ENCODE assay signal across 18 cellular contexts in genomic region chr17:17702821-17703607, GRCh38. TPM values are rescaled to one million over a fixed set of nuclear protein-coding genes. Genes with fewer than 3 reads are reported as not detected.
A peak's percentile ranks its signal among the peaks of the same experiment; 100 is the strongest.
DNase-seq lines count a peak whose midpoint lies in the region; ATAC-seq, FAIRE-seq and TF ChIP-seq lines count a peak whose summit lies in the region.
"Had no signal": no experiment of that assay in that cellular context is flagged by ENCODE, and none has a peak within 500 bp of the region (broad histone marks: within the 10 kb centered on the region; RNA-seq: fewer than 3 reads in every experiment).

No MANE protein-coding gene starts in this region.

- peak; percentile 8; the same call in 2 of the 3 replicates for ATAC-seq in GM23338
- peak; percentile 16 for ATAC-seq in left ventricle myocardium superior
- no peak for ATAC-seq in HG02798 (IDR thresholded peaks at IDR 0.05; ENCODE audit: poor library complexity, unreplicated experiment)
- no peak for ATAC-seq in GM19023 (IDR thresholded peaks at IDR 0.05; ENCODE audit: unreplicated experiment)
- ATAC-seq: esophagus mucosa; stimulated activated memory B cell treated with anti-CD40 and anti-IgM and Interleukin-4, amounts not matched to agents 10 μg/mL and 1 μg/mL and 100 μg/mL, for 72 hours had no signal

- peaks cover 100% of the 10 kb centered on the region for H3K27me3 ChIP-seq in GM23338 (ENCODE audit: insufficient read depth)
- H3K27me3 ChIP-seq in astrocyte (ENCODE audit: insufficient read depth, low read length) = no peaks in the 10 kb centered on the region
- H3K27me3 ChIP-seq in esophagus squamous epithelium = no peaks in the 10 kb centered on the region
- H3K27me3 ChIP-seq: colonic mucosa had no signal

- H3K36me3 Mint-ChIP-seq in GM23338 (ENCODE audit: low read depth) (no peaks in the 10 kb centered on the region), astrocyte (ENCODE audit: low read depth, unreplicated experiment) (peaks cover 22% of the 10 kb centered on the region), neural crest cell (ENCODE audit: low read depth) (no peaks in the 10 kb centered on the region)
- H3K36me3 Mint-ChIP-seq: activated naive CD8-positive, alpha-beta T cell had no signal

- no peak for FAIRE-seq in astrocyte (lab: Jason Lieb, UNC)

- H3K36me3 ChIP-seq in GM23338 (ENCODE audit: insufficient read depth) (no peaks in the 10 kb centered on the region), astrocyte (ENCODE audit: insufficient read depth, low read length) (no peaks in the 10 kb centered on the region), esophagus squamous epithelium (peaks cover 0 to 10% (median 0%) of the 10 kb centered on the region in 3 donors)
- H3K36me3 ChIP-seq: colonic mucosa had no signal

- no peaks in the 10 kb centered on the region for H3K79me2 ChIP-seq in GM23338 (replicated peaks; ENCODE audit: insufficient read depth)
- H3K79me2 ChIP-seq in astrocyte (ENCODE audit: insufficient read depth, low read length) = peaks cover 96% of the 10 kb centered on the region

- H3K9me2 ChIP-seq in GM23338 (ENCODE audit: insufficient read depth) = no peaks in the 10 kb centered on the region
- H3K9me2 ChIP-seq: SK-N-SH had no signal

- peaks cover 23% of the 10 kb centered on the region for H3F3A ChIP-seq in GM23338 (replicated peaks; ENCODE audit: low read depth)

- H3K4me1 Mint-ChIP-seq in GM23338 = peaks cover 50% of the 10 kb centered on the region
- H3K4me1 Mint-ChIP-seq in astrocyte (ENCODE audit: low read depth, unreplicated experiment) = peaks cover 55% of the 10 kb centered on the region
- H3K4me1 Mint-ChIP-seq in neural crest cell = peaks cover 51% of the 10 kb centered on the region

- H3K4me3 Mint-ChIP-seq in GM23338 (no peak overlapping the region), astrocyte (ENCODE audit: unreplicated experiment) (peak overlapping the region; percentile 55), neural crest cell (peak overlapping the region; percentile 5)
- H3K4me3 Mint-ChIP-seq: activated naive CD8-positive, alpha-beta T cell; activated T-cell treated with anti-CD3 and anti-CD28 coated beads, Interleukin-2, amount 50 U/mL, for 24 hours; stimulated activated memory B cell treated with anti-CD40 and anti-IgM and Interleukin-4, amounts not matched to agents 10 μg/mL and 1 μg/mL and 100 μg/mL, for 72 hours had no signal

- TF ChIP-seq CTCF in GM23338 (conservative IDR thresholded peaks at IDR 0.05; ENCODE audit: low read depth in 2 of 2) (peak; percentile 22 to 73; a peak in 3 of 4 replicates), astrocyte (IDR thresholded peaks at IDR 0.05; ENCODE audit: insufficient read depth, low read depth, low read length) (no peak), neural crest cell (conservative IDR thresholded peaks at IDR 0.05) (no peak), esophagus squamous epithelium (IDR thresholded peaks at IDR 0.05) (no peak)

- H3K9me3 Mint-ChIP-seq in GM23338 (no peaks in the 10 kb centered on the region; the same call in 2 of the 3 replicates), astrocyte (ENCODE audit: unreplicated experiment) (no peaks in the 10 kb centered on the region), neural crest cell (no peaks in the 10 kb centered on the region)
- H3K9me3 Mint-ChIP-seq: activated T-cell treated with anti-CD3 and anti-CD28 coated beads, Interleukin-2, amount 50 U/mL, for 24 hours; stimulated activated memory B cell treated with anti-CD40 and anti-IgM and Interleukin-4, amounts not matched to agents 10 μg/mL and 1 μg/mL and 100 μg/mL, for 72 hours had no signal

- DNase-seq in GM23338 (ENCODE audit: low spot score) (peak; percentile 80), astrocyte (ENCODE audit: low read depth) (no peak), left ventricle myocardium superior (peak; percentile 55), neural crest cell (ENCODE audit: low read depth, low spot score) (no peak), esophagus squamous epithelium (lab: John Stamatoyannopoulos, UW) (no peak), occipital lobe (lab: John Stamatoyannopoulos, UW) (no peak)
- DNase-seq: activated CD4-positive, alpha-beta T cell treated with anti-CD3 and anti-CD28 coated beads, Interleukin-2, amount 50 U/mL, for 1 hour; activated T-cell treated with anti-CD3 and anti-CD28 coated beads, Interleukin-2, amount 50 U/mL, for 24 hours; colonic mucosa; KBM-7; NCI-H226; SK-N-SH had no signal

- no peak overlapping the region for H3K27ac ChIP-seq in GM23338 (ENCODE audit: low read depth)
- no peak overlapping the region for H3K27ac ChIP-seq in astrocyte (ENCODE audit: low read depth, low read length)
- no peak overlapping the region for H3K27ac ChIP-seq in esophagus squamous epithelium
- H3K27ac ChIP-seq: colonic mucosa, skin epidermis had no signal

- H3K4me2 ChIP-seq in GM23338 (no peak overlapping the region), astrocyte (ENCODE audit: low read length) (no peak overlapping the region)
- H3K4me2 ChIP-seq: SK-N-SH had no signal

- H2AFZ ChIP-seq in GM23338 = no peak overlapping the region
- no peak overlapping the region for H2AFZ ChIP-seq in astrocyte (ENCODE audit: low read depth, low read length)

- H3K9me3 ChIP-seq in astrocyte (ENCODE audit: insufficient read depth, low read depth, low read length) (no peaks in the 10 kb centered on the region), esophagus squamous epithelium (no peaks in the 10 kb centered on the region)
- H3K9me3 ChIP-seq: colonic mucosa, SK-N-SH had no signal

- peaks cover 21% of the 10 kb centered on the region for H4K20me1 ChIP-seq in GM23338 (replicated peaks; ENCODE audit: insufficient read depth)
- H4K20me1 ChIP-seq in astrocyte (ENCODE audit: insufficient read depth, low read length) = peaks cover 94% of the 10 kb centered on the region

- no peak for TF ChIP-seq POLR2A in esophagus squamous epithelium (IDR thresholded peaks at IDR 0.05)

- H3K9ac ChIP-seq in astrocyte (ENCODE audit: low read length) = no peak overlapping the region
- H3K9ac ChIP-seq: SK-N-SH had no signal

- H3K4me3 ChIP-seq in GM23338 = no peak overlapping the region
- no peak overlapping the region for H3K4me3 ChIP-seq in astrocyte (ENCODE audit: insufficient read depth, low read depth, low read length)
- H3K4me3 ChIP-seq in esophagus squamous epithelium = no peak overlapping the region
- H3K4me3 ChIP-seq: colonic mucosa, skin epidermis had no signal

- H3K4me1 ChIP-seq in GM23338 (ENCODE audit: insufficient read depth) = peaks cover 40% of the 10 kb centered on the region
- H3K4me1 ChIP-seq in astrocyte (ENCODE audit: insufficient read depth, low read length) = peaks cover 28% of the 10 kb centered on the region
- H3K4me1 ChIP-seq in esophagus squamous epithelium = peaks cover 44 to 71% (median 47%) of the 10 kb centered on the region in 3 donors

- 77 to 82% methylated on average over 11 to 13 of the region's 15 CpGs for WGBS in esophagus squamous epithelium, 2 donors

- intact Hi-C loops in left ventricle myocardium superior (cut with micrococcal nuclease) (no loop called here), esophagus squamous epithelium (cut with DNase I) (no loop called here)

- H3K27me3 Mint-ChIP-seq in GM23338 (ENCODE audit: insufficient read depth, low read depth, poor library complexity) = peaks cover 86% of the 10 kb centered on the region
- H3K27me3 Mint-ChIP-seq in astrocyte (ENCODE audit: low read depth, unreplicated experiment) = no peaks in the 10 kb centered on the region
- peaks cover 8% of the 10 kb centered on the region for H3K27me3 Mint-ChIP-seq in neural crest cell (ENCODE audit: low read depth)
- H3K27me3 Mint-ChIP-seq: activated naive CD8-positive, alpha-beta T cell; activated T-cell treated with anti-CD3 and anti-CD28 coated beads, Interleukin-2, amount 50 U/mL, for 24 hours; stimulated activated memory B cell treated with anti-CD40 and anti-IgM and Interleukin-4, amounts not matched to agents 10 μg/mL and 1 μg/mL and 100 μg/mL, for 72 hours had no signal

- no peak overlapping the region for H3K27ac Mint-ChIP-seq in GM23338
- H3K27ac Mint-ChIP-seq in astrocyte (ENCODE audit: unreplicated experiment) = no peak overlapping the region
- H3K27ac Mint-ChIP-seq in neural crest cell (ENCODE audit: unreplicated experiment) = no peak overlapping the region
- H3K27ac Mint-ChIP-seq: activated naive CD8-positive, alpha-beta T cell; activated T-cell treated with anti-CD3 and anti-CD28 coated beads, Interleukin-2, amount 50 U/mL, for 24 hours; stimulated activated memory B cell treated with anti-CD40 and anti-IgM and Interleukin-4, amounts not matched to agents 10 μg/mL and 1 μg/mL and 100 μg/mL, for 72 hours had no signal

TF ChIP-seq in GM23338, 12 proteins besides CTCF, POLR2A, EP300 and RAD21 (continues in another document):
- TF ChIP-seq, protein P1, sequence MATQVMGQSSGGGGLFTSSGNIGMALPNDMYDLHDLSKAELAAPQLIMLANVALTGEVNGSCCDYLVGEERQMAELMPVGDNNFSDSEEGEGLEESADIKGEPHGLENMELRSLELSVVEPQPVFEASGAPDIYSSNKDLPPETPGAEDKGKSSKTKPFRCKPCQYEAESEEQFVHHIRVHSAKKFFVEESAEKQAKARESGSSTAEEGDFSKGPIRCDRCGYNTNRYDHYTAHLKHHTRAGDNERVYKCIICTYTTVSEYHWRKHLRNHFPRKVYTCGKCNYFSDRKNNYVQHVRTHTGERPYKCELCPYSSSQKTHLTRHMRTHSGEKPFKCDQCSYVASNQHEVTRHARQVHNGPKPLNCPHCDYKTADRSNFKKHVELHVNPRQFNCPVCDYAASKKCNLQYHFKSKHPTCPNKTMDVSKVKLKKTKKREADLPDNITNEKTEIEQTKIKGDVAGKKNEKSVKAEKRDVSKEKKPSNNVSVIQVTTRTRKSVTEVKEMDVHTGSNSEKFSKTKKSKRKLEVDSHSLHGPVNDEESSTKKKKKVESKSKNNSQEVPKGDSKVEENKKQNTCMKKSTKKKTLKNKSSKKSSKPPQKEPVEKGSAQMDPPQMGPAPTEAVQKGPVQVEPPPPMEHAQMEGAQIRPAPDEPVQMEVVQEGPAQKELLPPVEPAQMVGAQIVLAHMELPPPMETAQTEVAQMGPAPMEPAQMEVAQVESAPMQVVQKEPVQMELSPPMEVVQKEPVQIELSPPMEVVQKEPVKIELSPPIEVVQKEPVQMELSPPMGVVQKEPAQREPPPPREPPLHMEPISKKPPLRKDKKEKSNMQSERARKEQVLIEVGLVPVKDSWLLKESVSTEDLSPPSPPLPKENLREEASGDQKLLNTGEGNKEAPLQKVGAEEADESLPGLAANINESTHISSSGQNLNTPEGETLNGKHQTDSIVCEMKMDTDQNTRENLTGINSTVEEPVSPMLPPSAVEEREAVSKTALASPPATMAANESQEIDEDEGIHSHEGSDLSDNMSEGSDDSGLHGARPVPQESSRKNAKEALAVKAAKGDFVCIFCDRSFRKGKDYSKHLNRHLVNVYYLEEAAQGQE (IDR thresholded peaks at IDR 0.05; ENCODE audit: unreplicated experiment) = peak; percentile 26
- TF ChIP-seq CREB1 (CRISPR knock-in tag; IDR thresholded peaks at IDR 0.05; ENCODE audit: low read depth) = 0 out of 2 replicates have a peak, but pooled peaks have one; percentile 54
- no peak for TF ChIP-seq EZH2 (IDR thresholded peaks at IDR 0.05; ENCODE audit: low read depth, unreplicated experiment)

RNA-seq across cellular contexts. Expression of gene RAI1, which starts 21.8 kb away (rescaled TPM):
- 0.87 and 2.1 TPM in 2 replicates for total RNA-seq in GM23338 (2014; rRNA removed; shearing (Covaris generic))
- polyA plus RNA-seq in GM23338 (2016; fragmentation: Nextera tagmentation; extraction: Ambion mirVana) = 0.75 and 0.89 TPM in 2 replicates
- 39.1 and 39.8 TPM in 2 replicates for total RNA-seq in astrocyte
- total RNA-seq in left ventricle myocardium superior = 30.1 TPM
- total RNA-seq in neural crest cell = 53.6 and 54.0 TPM in 2 replicates
- total RNA-seq in esophagus squamous epithelium = 10 to 100 TPM; 17.0 to 36.3 (median 22.3) TPM
- total RNA-seq in occipital lobe = 14.3 TPM

Comparison
In these comparisons a context has a peak if more than half of its experiments do, and no peak if none do; other contexts are left out.
1. ATAC-seq: peak in GM23338 (single experiment) and left ventricle myocardium superior (single experiment); none in HG02798 (single experiment) and GM19023 (single experiment).
2. DNase-seq: peak in GM23338 (single experiment) and left ventricle myocardium superior (single experiment); none in astrocyte (single experiment), neural crest cell (single experiment), esophagus squamous epithelium (single experiment) and occipital lobe (single experiment).
3. CTCF ChIP-seq: peak in GM23338 (2 of 2); none in astrocyte (single experiment), neural crest cell (single experiment) and esophagus squamous epithelium (0 of 6).